In the genomic region with DNA sequence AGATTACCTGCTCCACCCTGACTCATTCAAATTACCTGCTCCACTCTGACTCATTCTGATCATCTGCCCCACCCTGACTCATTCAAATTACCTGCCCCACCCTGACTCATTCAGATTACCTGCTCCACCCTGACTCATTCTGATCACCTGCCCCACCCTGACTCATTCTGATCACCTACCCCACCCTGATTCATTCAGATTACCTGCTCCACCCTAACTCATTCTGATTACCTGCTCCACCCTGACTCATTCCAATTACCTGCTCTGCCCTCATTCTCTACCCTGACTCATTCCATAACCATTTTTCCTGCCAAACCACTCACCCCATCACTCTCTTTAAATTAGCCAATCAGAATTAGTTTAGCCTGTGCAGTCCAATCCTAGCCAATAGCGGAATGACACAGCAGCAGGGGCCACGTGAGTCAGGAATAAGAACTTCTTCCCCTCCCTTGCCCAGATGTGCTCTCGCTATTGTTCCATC, we compare ENCODE assay signal across 16 cellular contexts. TPM values are rescaled to one million over a fixed set of nuclear protein-coding genes. Genes with fewer than 3 reads are reported as not detected.
DNase-seq lines count a peak whose midpoint lies in the region; ATAC-seq and TF ChIP-seq lines count a peak whose summit lies in the region.
"Had no signal": no experiment of that assay in that cellular context is flagged by ENCODE, and none has a peak within 500 bp of the region (broad histone marks: within the 10 kb centered on the region; RNA-seq: fewer than 3 reads in every experiment).

No MANE protein-coding gene starts in this region.

- H3K36me3 ChIP-seq in MG63, result no peaks in the 10 kb centered on the region
- H3K36me3 ChIP-seq in mammary epithelial cell (ENCODE audit: insufficient read depth, low read length), result no peaks in the 10 kb centered on the region
- H3K36me3 ChIP-seq: spleen had no signal

- 55% methylated on average over 3 of the region's 3 CpGs for WGBS in mammary epithelial cell (ENCODE audit: low coverage, missing lambda C conversion rate)

- H3K9me3 ChIP-seq in MG63, result 0 out of 2 replicates have a peak, but pooled peaks cover 1% of the 10 kb centered on the region
- peaks cover 19% of the 10 kb centered on the region for H3K9me3 ChIP-seq in mammary epithelial cell (replicated peaks; ENCODE audit: insufficient read depth, low read length)
- H3K9me3 ChIP-seq: SK-N-SH had no signal

- no peak for TF ChIP-seq CTCF in mammary epithelial cell (conservative IDR thresholded peaks at IDR 0.05 in 1 of 2, IDR thresholded peaks at IDR 0.05 in 1 of 2; ENCODE audit: extremely low read depth in 1 of 2, insufficient read depth in 1 of 2, low read depth in 1 of 2, low read length in 2 of 2)

- DNase-seq in activated CD4-positive, CD25-positive, alpha-beta regulatory T cell treated with anti-CD3 and anti-CD28 coated beads, Interleukin-2, amount 50 U/mL, for 72 hours, result no peak
- DNase-seq in MG63 (peak; percentile 9), mammary epithelial cell (peak; percentile 96), mucosa of gallbladder (ENCODE audit: low spot score) (peak; percentile 16)
- DNase-seq: activated CD8-positive, alpha-beta memory T cell treated with anti-CD3 and anti-CD28 coated beads, Interleukin-2, amount 50 U/mL, for 4 hours; HCEC 1CT; left cardiac atrium; NCI-H1417 treated with DMSO at 0.1 percent for 48 hours; SK-N-SH; spleen had no signal

- no TSS peak for BruUV-seq in mammary epithelial cell (replicated peaks; lab: Mats Ljungman, UMichigan)

- H3K27ac ChIP-seq in mammary epithelial cell (ENCODE audit: insufficient read depth, low read depth, low read length), result peak overlapping the region; percentile 88
- H3K27ac ChIP-seq: HL-60, spleen had no signal

- H3K4me1 ChIP-seq in mammary epithelial cell (ENCODE audit: insufficient read depth, low read length), result peaks cover 3% of the 10 kb centered on the region
- H3K4me1 ChIP-seq: spleen had no signal

- CTCF ChIA-PET in mammary epithelial cell (lab: Charles Lee; ENCODE audit: low non-redundant PET), result no interaction called here

- H3K27me3 ChIP-seq in MG63 (no peaks in the 10 kb centered on the region), mammary epithelial cell (ENCODE audit: insufficient read depth, low read length) (no peaks in the 10 kb centered on the region)
- H3K27me3 ChIP-seq: spleen had no signal

- no peak overlapping the region for H3K4me2 ChIP-seq in mammary epithelial cell (ENCODE audit: insufficient read depth, low read depth, low read length)
- H3K4me2 ChIP-seq: SK-N-SH had no signal

- ATAC-seq in activated CD4-positive, CD25-positive, alpha-beta regulatory T cell treated with anti-CD3 and anti-CD28 coated beads, Interleukin-2, amount 50 U/mL, for 24 hours, result peak; percentile 48
- ATAC-seq in HG03280 (IDR thresholded peaks at IDR 0.05; ENCODE audit: unreplicated experiment), result no peak
- no peak for ATAC-seq in GM21737 (IDR thresholded peaks at IDR 0.05; ENCODE audit: unreplicated experiment)
- no peak for ATAC-seq in HG02852 (IDR thresholded peaks at IDR 0.05; ENCODE audit: unreplicated experiment)
- ATAC-seq: left cardiac atrium had no signal

- H4K20me1 ChIP-seq in mammary epithelial cell (ENCODE audit: insufficient read depth, low read length), result no peaks in the 10 kb centered on the region

- H3K79me2 ChIP-seq in mammary epithelial cell (ENCODE audit: insufficient read depth, low read length), result no peaks in the 10 kb centered on the region

- H3K9ac ChIP-seq in mammary epithelial cell (ENCODE audit: insufficient read depth, low read length), result no peak overlapping the region
- H3K9ac ChIP-seq: SK-N-SH had no signal

- intact Hi-C loops in mammary epithelial cell (cut with micrococcal nuclease), result loop anchor here (1.0 to 2.0 kb wide), 2 partner anchors 41 to 69 kb away; a partner anchor contains a TSS

- dilution Hi-C loops in mammary epithelial cell (cut with HindIII; ENCODE audit: low sequenced_read_pairs), result no loop called here

- in situ Hi-C loops in mammary epithelial cell (cut with MboI; ENCODE audit: low sequenced_read_pairs in 2 of 2), result no loop called here

- H2AFZ ChIP-seq in mammary epithelial cell (ENCODE audit: low read depth, low read length), result no peak overlapping the region

- H3K4me3 ChIP-seq in MG63 (no peak overlapping the region), mammary epithelial cell (replicated peaks in 1 of 3; ENCODE audit: insufficient read depth in 1 of 3, low read depth in 2 of 3, low read length in 3 of 3) (no peak overlapping the region)
- H3K4me3 ChIP-seq: spleen had no signal

RNA-seq across cellular contexts. Expression of a gene that starts 26.2 kb away (rescaled TPM):
- not detected in 2 replicates for total RNA-seq in MG63 (2014; rRNA removed; shearing (Covaris generic); ENCODE audit: low replicate concordance)
- total RNA-seq in mammary epithelial cell (1 to 10 TPM in 1 of 2 donors, under 1 TPM in 1; 0.67 to 1.7 TPM), mucosa of gallbladder (1.5 TPM)
- 0.29 TPM for polyA plus RNA-seq in mammary epithelial cell
- polyA minus RNA-seq in mammary epithelial cell, result not detected

RNA-seq across cellular contexts. Expression of a gene that starts 41.2 kb away (rescaled TPM):
- 28.2 and 34.4 TPM in 2 replicates for total RNA-seq in MG63 (2014; rRNA removed; shearing (Covaris generic); ENCODE audit: low replicate concordance)
- total RNA-seq in mammary epithelial cell, result 100 to 1,000 TPM; 102 to 196 TPM
- polyA plus RNA-seq in mammary epithelial cell, result 83.4 TPM
- 81.4 TPM for polyA minus RNA-seq in mammary epithelial cell
- 86.7 TPM for total RNA-seq in mucosa of gallbladder

RNA-seq across cellular contexts. Expression of a gene that starts 45.2 kb away (rescaled TPM):
- total RNA-seq in MG63 (2014; rRNA removed; shearing (Covaris generic); ENCODE audit: low replicate concordance), result 8.8 and 31.6 TPM in 2 replicates
- total RNA-seq in mammary epithelial cell (10 to 100 TPM; 29.8 to 31.7 TPM), mucosa of gallbladder (63.1 TPM)
- polyA plus RNA-seq in mammary epithelial cell, result 13.1 TPM
- 43.7 TPM for polyA minus RNA-seq in mammary epithelial cell
- total RNA-seq: CD4-positive, CD25-positive, alpha-beta regulatory T cell had no signal

RNA-seq across cellular contexts. Expression of a gene that starts 47.4 kb away (rescaled TPM):
- 39.0 and 59.3 TPM in 2 replicates for total RNA-seq in MG63 (2014; rRNA removed; shearing (Covaris generic); ENCODE audit: low replicate concordance)
- total RNA-seq in mammary epithelial cell, result 10 to 100 TPM; 27.7 to 78.2 TPM
- 67.3 TPM for polyA plus RNA-seq in mammary epithelial cell
- polyA minus RNA-seq in mammary epithelial cell, result 25.7 TPM
- 92.2 TPM for total RNA-seq in mucosa of gallbladder

Comparison
In these comparisons a context has a peak if more than half of its experiments do, and no peak if none do; other contexts are left out.
1. ATAC-seq: peak in activated CD4-positive, CD25-positive, alpha-beta regulatory T cell treated with anti-CD3 and anti-CD28 coated beads, Interleukin-2, amount 50 U/mL, for 24 hours (2 of 2); none in HG03280 (single experiment), GM21737 (single experiment) and HG02852 (single experiment).